Comparison of ENCODE assay signal across 29 cellular contexts in genomic region chr14:92567173-92567725, GRCh38. TPM values are rescaled to one million over a fixed set of nuclear protein-coding genes. Genes with fewer than 3 reads are reported as not detected.
DNase-seq lines count a peak whose midpoint lies in the region; ATAC-seq, FAIRE-seq and TF ChIP-seq lines count a peak whose summit lies in the region.
"Had no signal": no experiment of that assay in that cellular context is flagged by ENCODE, and none has a peak within 500 bp of the region (broad histone marks: within the 10 kb centered on the region; RNA-seq: fewer than 3 reads in every experiment).

No MANE protein-coding gene starts in this region.

- FAIRE-seq in HepG2 (lab: Jason Lieb, UNC) = no peak
- no peak for FAIRE-seq in small intestine (lab: Jason Lieb, UNC)
- FAIRE-seq: A204.1 had no signal

- H3K9ac ChIP-seq in HepG2 (ENCODE audit: insufficient read depth, low read depth, low read length) = no peak overlapping the region
- no peak overlapping the region for H3K9ac ChIP-seq in KMS-11
- H3K9ac ChIP-seq: BLaER1 treated with 17β-estradiol and CSF1 and Interleukin-3, amounts not matched to agents 10 nM and 100 nM; GM23248 had no signal

- no TSS peak for BruUV-seq in HepG2 (replicated peaks; lab: Mats Ljungman, UMichigan)

- no peak overlapping the region for H3K4me3 ChIP-seq in HepG2 (replicated peaks in 1 of 3; ENCODE audit: insufficient read depth in 1 of 3, low read depth in 2 of 3, low read length in 3 of 3)
- H3K4me3 ChIP-seq in right lobe of liver = no peak overlapping the region
- no peak overlapping the region for H3K4me3 ChIP-seq in KMS-11 (IDR thresholded peaks at IDR 0.05; ENCODE audit: insufficient read depth, low read depth, low read length)
- no peak overlapping the region for H3K4me3 ChIP-seq in CD4-positive, alpha-beta memory T cell (ENCODE audit: low read length in 2 of 2)
- no peak overlapping the region for H3K4me3 ChIP-seq in ovary
- H3K4me3 ChIP-seq in small intestine (ENCODE audit: low read depth in 1 of 2, low read length in 2 of 2) = no peak overlapping the region
- H3K4me3 ChIP-seq: BLaER1 treated with 17β-estradiol and CSF1 and Interleukin-3, amounts not matched to agents 10 nM and 100 nM; GM23248; HAP-1 had no signal

- H3K36me3 ChIP-seq in HepG2 (replicated peaks in 1 of 2; ENCODE audit: control insufficient read depth in 1 of 2, insufficient read depth in 2 of 2, low read length in 2 of 2) (peaks cover 4 to 12% of the 10 kb centered on the region in 2 experiments; a peak in 4 of 5 replicates), right lobe of liver (no peaks in the 10 kb centered on the region), KMS-11 (ENCODE audit: insufficient read depth) (no peaks in the 10 kb centered on the region), ovary (no peaks in the 10 kb centered on the region), small intestine (ENCODE audit: control insufficient read depth in 2 of 2, insufficient read depth in 2 of 2, low read length in 2 of 2) (no peaks in the 10 kb centered on the region)
- H3K36me3 ChIP-seq in CD4-positive, alpha-beta memory T cell (ENCODE audit: insufficient read depth, low read length) = no peaks in the 10 kb centered on the region
- H3K36me3 ChIP-seq: HAP-1 had no signal

- H3K27me3 ChIP-seq in HepG2 (ENCODE audit: control insufficient read depth in 1 of 2, insufficient read depth in 2 of 2, low read length in 2 of 2) (no peaks in the 10 kb centered on the region), right lobe of liver (no peaks in the 10 kb centered on the region), KMS-11 (ENCODE audit: insufficient read depth, low read depth) (no peaks in the 10 kb centered on the region), ovary (no peaks in the 10 kb centered on the region), small intestine (ENCODE audit: control insufficient read depth in 2 of 2, insufficient read depth in 2 of 2, low read length in 2 of 2) (no peaks in the 10 kb centered on the region)
- no peaks in the 10 kb centered on the region for H3K27me3 ChIP-seq in CD4-positive, alpha-beta memory T cell (ENCODE audit: insufficient read depth, low read length)
- H3K27me3 ChIP-seq: BLaER1 treated with 17β-estradiol and CSF1 and Interleukin-3, amounts not matched to agents 10 nM and 100 nM had no signal

- POLR2A ChIA-PET in HepG2 (lab: Yijun Ruan, JAX) = no interaction called here
- POLR2A ChIA-PET in CD4-positive, alpha-beta memory T cell (lab: Charles Lee; ENCODE audit: partially characterized antibody) = interaction anchor here (1.0 to 1.2 kb wide), 2 partner anchors 10 to 226 kb away, joined by 3 to 4 read pairs; no protein-coding TSS in a partner anchor

- TF ChIP-seq CTCF in HepG2 (CRISPR knock-in tag; IDR thresholded peaks at IDR 0.05) (no peak), right lobe of liver (IDR thresholded peaks at IDR 0.05) (no peak), KMS-11 (conservative IDR thresholded peaks at IDR 0.05; ENCODE audit: low read depth, low read length) (no peak), ovary (IDR thresholded peaks at IDR 0.05) (no peak)

- CTCF ChIA-PET in HepG2 (lab: Yijun Ruan, JAX; ENCODE audit: low intra/inter-chr PET ratio, low total read pairs) = no interaction called here
- CTCF ChIA-PET in CD4-positive, alpha-beta memory T cell (lab: Charles Lee; ENCODE audit: partially characterized antibody) = interaction anchor here (0.6 to 0.8 kb wide), 2 partner anchors 9 to 119 kb away, joined by 3 read pairs; no protein-coding TSS in a partner anchor

- no peaks in the 10 kb centered on the region for H4K20me1 ChIP-seq in HepG2 (ENCODE audit: insufficient read depth, low read length)
- no peaks in the 10 kb centered on the region for H4K20me1 ChIP-seq in KMS-11 (ENCODE audit: insufficient read depth)

- H3K79me2 ChIP-seq in HepG2 (ENCODE audit: insufficient read depth, low read length) (no peaks in the 10 kb centered on the region), KMS-11 (ENCODE audit: insufficient read depth, low read depth) (no peaks in the 10 kb centered on the region)

- H3K4me3 Mint-ChIP-seq in immature natural killer cell = peak overlapping the region in 1 of 5 donors; percentile 29
- no peak overlapping the region for H3K4me3 Mint-ChIP-seq in stimulated activated effector memory CD8-positive, alpha-beta T cell treated with anti-CD3 and anti-CD28 coated beads, Interleukin-12 subunit alpha, Interleukin-12 subunit beta, amount 100 ng/mL, for 72 hours
- H3K4me3 Mint-ChIP-seq in CD4-positive, alpha-beta memory T cell = no peak overlapping the region
- H3K4me3 Mint-ChIP-seq: HFFc6 had no signal

- in situ Hi-C loops in HepG2 (cut with HindIII; ENCODE audit: extremely low pct_ligation_motif_present, low pct_unique_long_range_greater_than_20kb) = no loop called here

- H3K27ac ChIP-seq in HepG2 (ENCODE audit: extremely low read length, insufficient read depth, low read length) (no peak overlapping the region), right lobe of liver (no peak overlapping the region), KMS-11 (peak overlapping the region; percentile 97), ovary (no peak overlapping the region), small intestine (ENCODE audit: low read depth in 1 of 2, low read length in 1 of 2) (no peak overlapping the region)
- H3K27ac ChIP-seq in CD4-positive, alpha-beta memory T cell (ENCODE audit: low read depth, low read length) = no peak overlapping the region
- H3K27ac ChIP-seq: BLaER1 treated with 17β-estradiol and CSF1 and Interleukin-3, amounts not matched to agents 10 nM and 100 nM; GM23248; RWPE1 had no signal

- H3K27ac Mint-ChIP-seq in immature natural killer cell = peak overlapping the region; percentile 98 to 100 (median 99)
- H3K27ac Mint-ChIP-seq in stimulated activated effector memory CD8-positive, alpha-beta T cell treated with anti-CD3 and anti-CD28 coated beads, Interleukin-12 subunit alpha, Interleukin-12 subunit beta, amount 100 ng/mL, for 72 hours = peak overlapping the region; percentile 91
- H3K27ac Mint-ChIP-seq in CD4-positive, alpha-beta memory T cell = no peak overlapping the region
- H3K27ac Mint-ChIP-seq: HFFc6 had no signal

- H3K4me2 ChIP-seq in HepG2 (ENCODE audit: low read depth, low read length) = no peak overlapping the region
- H3K4me2 ChIP-seq in KMS-11 = peak overlapping the region; percentile 41; the same call in 1 of the 2 replicates
- H3K4me2 ChIP-seq: BLaER1 treated with 17β-estradiol and CSF1 and Interleukin-3, amounts not matched to agents 10 nM and 100 nM had no signal

- no peak for DNase-seq in HepG2 (ENCODE audit: low spot score)
- no peak for DNase-seq in right lobe of liver
- no peak for DNase-seq in immature natural killer cell
- no peak for DNase-seq in stimulated activated effector memory CD8-positive, alpha-beta T cell treated with anti-CD3 and anti-CD28 coated beads, Interleukin-12 subunit alpha, Interleukin-12 subunit beta, amount 100 ng/mL, for 72 hours (ENCODE audit: low spot score in 2 of 2)
- DNase-seq in CD4-positive, alpha-beta memory T cell = no peak
- DNase-seq in ovary = no peak
- DNase-seq in small intestine = no peak
- DNase-seq: Calu3, DMS153, DND-41, GM23248, HFFc6, IMR-90, KG1, MM.1S, NCI-H1048, NCI-H1417, NCI-H1694 treated with DMSO at 0.1 percent for 48 hours, NCI-H2081, NCI-H226, NCI-H510A, NCI-H69, SHP77 had no signal

- H3K4me1 ChIP-seq in HepG2 (ENCODE audit: insufficient read depth, low read length) (peaks cover 33% of the 10 kb centered on the region), right lobe of liver (peaks cover 0 to 12% (median 3%) of the 10 kb centered on the region in 4 donors), KMS-11 (ENCODE audit: low read depth, poor library complexity, severe bottlenecking) (peaks cover 94% of the 10 kb centered on the region), ovary (ENCODE audit: insufficient read depth) (peaks cover 2% of the 10 kb centered on the region), small intestine (ENCODE audit: control insufficient read depth in 2 of 2, insufficient read depth in 1 of 2, low read depth in 1 of 2, low read length in 1 of 2) (peaks cover 0 to 6% of the 10 kb centered on the region in 2 donors)
- peaks cover 4% of the 10 kb centered on the region for H3K4me1 ChIP-seq in CD4-positive, alpha-beta memory T cell (ENCODE audit: insufficient read depth, low read length)
- H3K4me1 ChIP-seq: HAP-1 had no signal

- peaks cover 67 to 96% of the 10 kb centered on the region in 2 donors for H3K4me1 Mint-ChIP-seq in immature natural killer cell
- peaks cover 73% of the 10 kb centered on the region for H3K4me1 Mint-ChIP-seq in stimulated activated effector memory CD8-positive, alpha-beta T cell treated with anti-CD3 and anti-CD28 coated beads, Interleukin-12 subunit alpha, Interleukin-12 subunit beta, amount 100 ng/mL, for 72 hours
- H3K4me1 Mint-ChIP-seq in CD4-positive, alpha-beta memory T cell = peaks cover 4 to 14% (median 8%) of the 10 kb centered on the region in 4 donors

- no peak overlapping the region for H2AFZ ChIP-seq in HepG2 (ENCODE audit: low read length)
- no peak overlapping the region for H2AFZ ChIP-seq in KMS-11 (ENCODE audit: low read depth)
- H2AFZ ChIP-seq: GM23248 had no signal

- no peaks in the 10 kb centered on the region for H3K9me3 Mint-ChIP-seq in immature natural killer cell
- no peaks in the 10 kb centered on the region for H3K9me3 Mint-ChIP-seq in stimulated activated effector memory CD8-positive, alpha-beta T cell treated with anti-CD3 and anti-CD28 coated beads, Interleukin-12 subunit alpha, Interleukin-12 subunit beta, amount 100 ng/mL, for 72 hours
- peaks cover 0 to 8% (median 5%) of the 10 kb centered on the region in 8 donors for H3K9me3 Mint-ChIP-seq in CD4-positive, alpha-beta memory T cell

- H3K9me3 ChIP-seq in HepG2 (ENCODE audit: low read length) = peaks cover 8% of the 10 kb centered on the region; the same call in 1 of the 2 replicates
- no peaks in the 10 kb centered on the region for H3K9me3 ChIP-seq in right lobe of liver
- H3K9me3 ChIP-seq in CD4-positive, alpha-beta memory T cell (ENCODE audit: control insufficient read depth in 1 of 2, low read length in 2 of 2) = no peaks in the 10 kb centered on the region
- H3K9me3 ChIP-seq in ovary = no peaks in the 10 kb centered on the region
- H3K9me3 ChIP-seq in small intestine (ENCODE audit: control insufficient read depth, low read depth) = no peaks in the 10 kb centered on the region
- H3K9me3 ChIP-seq: HAP-1 had no signal

- intact Hi-C loops in HepG2 (cut with micrococcal nuclease; ENCODE audit: unreplicated experiment) (no loop called here), right lobe of liver (cut with DNase I) (no loop called here), ovary (cut with DNase I) (no loop called here)
- intact Hi-C loops in CD4-positive, alpha-beta memory T cell (cut with micrococcal nuclease) = no loop called here

- H3K36me3 Mint-ChIP-seq in immature natural killer cell = peaks cover 26 to 41% (median 31%) of the 10 kb centered on the region in 3 donors
- peaks cover 67% of the 10 kb centered on the region for H3K36me3 Mint-ChIP-seq in stimulated activated effector memory CD8-positive, alpha-beta T cell treated with anti-CD3 and anti-CD28 coated beads, Interleukin-12 subunit alpha, Interleukin-12 subunit beta, amount 100 ng/mL, for 72 hours
- peaks cover 6 to 22% of the 10 kb centered on the region in 2 donors for H3K36me3 Mint-ChIP-seq in CD4-positive, alpha-beta memory T cell

- WGBS in HepG2 (ENCODE audit: low lambda C conversion rate) = 91% methylated on average over 2 of the region's 2 CpGs
- no CpG with 5 or more reads among the region's 2 CpGs for WGBS in right lobe of liver (ENCODE audit: insufficient coverage, low coverage, low lambda C conversion rate, missing lambda C conversion rate)
- WGBS in ovary, 3 donors = 94 to 98% (median 95%) methylated on average over 2 of the region's 2 CpGs
- WGBS in small intestine, 3 donors = 96 to 100% (median 100%) methylated on average over 2 of the region's 2 CpGs

- H3K27me3 Mint-ChIP-seq in immature natural killer cell (ENCODE audit: low read depth in 3 of 3) = peaks cover 2 to 11% (median 9%) of the 10 kb centered on the region in 3 donors
- no peaks in the 10 kb centered on the region for H3K27me3 Mint-ChIP-seq in CD4-positive, alpha-beta memory T cell

- TF ChIP-seq POLR2A in HepG2 (IDR thresholded peaks at IDR 0.05; ENCODE audit: insufficient read depth in 1 of 2, low read depth in 2 of 2, low read length in 2 of 2) (no peak), right lobe of liver (IDR thresholded peaks at IDR 0.05) (no peak), ovary (IDR thresholded peaks at IDR 0.05) (no peak)

- TF ChIP-seq RAD21 in HepG2 (CRISPR knock-in tag; IDR thresholded peaks at IDR 0.05) = no peak

- no peak for ATAC-seq in HepG2
- ATAC-seq in right lobe of liver = no peak
- no peak for ATAC-seq in stimulated activated effector memory CD8-positive, alpha-beta T cell treated with anti-CD3 and anti-CD28 coated beads, Interleukin-12 subunit alpha, Interleukin-12 subunit beta, amount 100 ng/mL, for 72 hours
- ATAC-seq: Panc1 had no signal

- TF ChIP-seq EP300 in HepG2 (IDR thresholded peaks at IDR 0.05; ENCODE audit: low read depth in 2 of 2, low read length in 2 of 2) (no peak), HepG2 (CRISPR knock-in tag; IDR thresholded peaks at IDR 0.05; ENCODE audit: borderline replicate concordance) (no peak), ovary (IDR thresholded peaks at IDR 0.05) (no peak)

RNA-seq across cellular contexts. Expression of gene RIN3, which starts 53.7 kb away (rescaled TPM):
- total RNA-seq in HepG2 (2016; rRNA removed; fragmentation: Illumina TruSeq; extraction: Trizol) (2.3 and 2.9 TPM in 2 replicates), right lobe of liver (10 to 100 TPM; 10.7 to 20.4 (median 18.9) TPM), ovary (10 to 100 TPM in 5 of 7 donors, 1 to 10 TPM in 2; 6.2 to 27.9 (median 17.0) TPM)
- 2.3 and 2.7 TPM in 2 replicates for total RNA-seq in HepG2 (2016; cell fraction: cytosol; rRNA removed; fragmentation: Illumina TruSeq; extraction: Trizol; ENCODE audit: low read depth)
- total RNA-seq in HepG2 (2016; cell fraction: insoluble cytoplasmic fraction; rRNA removed; fragmentation: Illumina TruSeq; extraction: Trizol) = 2.0 and 2.8 TPM in 2 replicates
- 4.4 and 4.7 TPM in 2 replicates for total RNA-seq in HepG2 (2016; cell fraction: membrane; rRNA removed; fragmentation: Illumina TruSeq; extraction: Trizol)
- 5.1 and 7.2 TPM in 2 replicates for total RNA-seq in HepG2 (2016; cell fraction: nucleus; rRNA removed; fragmentation: Illumina TruSeq; extraction: Trizol)
- polyA plus RNA-seq in HepG2 (2011; rRNA removed) (3.5 and 3.6 TPM in 2 replicates), immature natural killer cell (100 to 1,000 TPM in 1 of 3 donors, 10 to 100 TPM in 2; 38.8 to 131 (median 60.1) TPM), ovary (1 to 10 TPM; 3.8 to 8.1 TPM), small intestine (10 to 100 TPM in 1 of 3 donors, 1 to 10 TPM in 2; 1.8 to 14.7 (median 9.5) TPM)
- 1.6 and 2.1 TPM in 2 replicates for polyA plus RNA-seq in HepG2 (2011; cell fraction: cytosol; rRNA removed)
- 7.0 TPM in 2 replicates for polyA plus RNA-seq in HepG2 (2011; cell fraction: nucleus; rRNA removed)
- 5.6 and 6.5 TPM in 2 replicates for polyA plus RNA-seq in HepG2 (2012)
- polyA plus RNA-seq in HepG2 (2016; cell fraction: cytosol; fragmentation: Illumina TruSeq; extraction: Trizol; ENCODE audit: low read depth) = 6.3 and 6.8 TPM in 2 replicates
- polyA plus RNA-seq in HepG2 (2016; cell fraction: insoluble cytoplasmic fraction; fragmentation: Illumina TruSeq; extraction: Trizol; ENCODE audit: low read depth) = 7.0 and 10.5 TPM in 2 replicates
- polyA plus RNA-seq in HepG2 (2016; cell fraction: membrane; fragmentation: Illumina TruSeq; extraction: Trizol; ENCODE audit: low read depth) = 9.8 and 10.5 TPM in 2 replicates
- 11.7 and 11.9 TPM in 2 replicates for polyA plus RNA-seq in HepG2 (2016; cell fraction: nucleus; fragmentation: Illumina TruSeq; extraction: Trizol; ENCODE audit: insufficient read depth, low read depth)
- polyA minus RNA-seq in HepG2 (2011; rRNA and poly(A)+ RNA removed; ENCODE audit: low replicate concordance) = 5.5 TPM in 1 of 2 replicates, not detected in the other
- polyA minus RNA-seq in HepG2 (2011; cell fraction: cytosol; rRNA and poly(A)+ RNA removed) = 4.6 and 4.9 TPM in 2 replicates
- 8.0 and 9.7 TPM in 2 replicates for polyA minus RNA-seq in HepG2 (2011; cell fraction: nucleus; rRNA and poly(A)+ RNA removed)
- total RNA-seq in CD4-positive, alpha-beta memory T cell = 10 to 100 TPM; 66.9 to 74.9 TPM
- 10 to 100 TPM in 1 of 2 donors, 1 to 10 TPM in 1; 4.0 to 25.0 TPM for polyA plus RNA-seq in CD4-positive, alpha-beta memory T cell

Comparison
In these comparisons a context has a peak if more than half of its experiments do, and no peak if none do; other contexts are left out.
1. H3K27ac Mint-ChIP-seq: peak in immature natural killer cell (6 of 6) and stimulated activated effector memory CD8-positive, alpha-beta T cell treated with anti-CD3 and anti-CD28 coated beads, Interleukin-12 subunit alpha, Interleukin-12 subunit beta, amount 100 ng/mL, for 72 hours (single experiment); none in CD4-positive, alpha-beta memory T cell (0 of 7).